10 cellular contexts compared by ENCODE assay signal in the genomic region with DNA sequence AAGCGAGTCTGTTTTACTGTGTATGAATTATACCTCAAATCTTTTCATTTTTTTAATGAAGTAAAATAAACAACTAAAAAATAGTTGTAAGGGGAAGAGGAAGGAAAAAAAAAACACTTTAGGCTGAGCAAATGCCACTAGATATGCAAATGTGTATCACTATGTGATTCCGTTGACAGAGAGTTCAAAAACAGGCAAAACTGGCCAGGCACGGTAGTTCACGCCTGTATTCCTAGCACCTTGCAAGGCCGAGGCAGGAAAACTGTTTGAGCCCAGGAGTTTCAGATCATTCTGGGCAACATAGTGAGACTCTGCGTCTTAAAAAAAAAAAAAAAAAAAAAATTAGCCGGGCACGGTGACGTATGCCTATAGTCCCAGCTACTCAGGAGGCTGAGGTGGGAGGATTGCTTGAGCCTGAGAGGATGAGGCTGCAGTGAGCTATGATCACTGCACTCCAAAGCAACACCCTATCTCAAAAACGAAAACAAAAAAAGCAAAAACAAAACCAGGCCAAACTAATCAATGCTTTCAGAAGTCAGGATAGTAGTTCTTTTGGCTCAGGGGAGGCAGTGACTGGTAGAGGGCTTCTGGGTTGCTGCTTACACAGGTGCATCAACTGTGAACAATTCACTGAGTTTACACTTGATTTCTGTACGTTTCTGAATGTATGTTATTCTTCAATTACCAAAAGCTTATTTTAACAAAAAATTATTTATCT. TPM values are rescaled to one million over a fixed set of nuclear protein-coding genes. Genes with fewer than 3 reads are reported as not detected.
DNase-seq lines count a peak whose midpoint lies in the region; ATAC-seq, FAIRE-seq and TF ChIP-seq lines count a peak whose summit lies in the region.
"Had no signal": no experiment of that assay in that cellular context is flagged by ENCODE, and none has a peak within 500 bp of the region (broad histone marks: within the 10 kb centered on the region; RNA-seq: fewer than 3 reads in every experiment).

No MANE protein-coding gene starts in this region.

- intact Hi-C loops in activated B cell treated with CpG ODN at 0.5 μM for 24 hours (cut with micrococcal nuclease), result no loop called here

- H3K27ac Mint-ChIP-seq in activated B cell treated with CpG ODN at 0.5 μM for 24 hours, result peak overlapping the region; percentile 53

- peak; percentile 68 for FAIRE-seq in GM19239 (lab: Jason Lieb, UNC)

- H3K27ac ChIP-seq in C4-2B, result peak overlapping the region; percentile 20; the same call in 1 of the 2 replicates

- peaks cover 1% of the 10 kb centered on the region for H3K36me3 Mint-ChIP-seq in activated B cell treated with CpG ODN at 0.5 μM for 24 hours (ENCODE audit: low read depth)

- TF ChIP-seq CTCF in C4-2B (conservative IDR thresholded peaks at IDR 0.05) (no peak), activated B cell treated with CpG ODN at 0.5 μM for 24 hours (IDR thresholded peaks at IDR 0.05) (no peak)

- no peaks in the 10 kb centered on the region for H3K27me3 Mint-ChIP-seq in activated B cell treated with CpG ODN at 0.5 μM for 24 hours

- no peaks in the 10 kb centered on the region for H3K9me3 Mint-ChIP-seq in activated B cell treated with CpG ODN at 0.5 μM for 24 hours

- CTCF ChIA-PET in activated B cell treated with CpG ODN at 0.5 μM for 24 hours (lab: Charles Lee), result interaction anchor here (1.1 to 1.8 kb wide), 3 partner anchors 30 to 55 kb away, joined by 3 to 7 read pairs (median 6); a partner anchor contains a TSS

- peaks cover 38% of the 10 kb centered on the region for H3K4me1 Mint-ChIP-seq in activated B cell treated with CpG ODN at 0.5 μM for 24 hours

- POLR2A ChIA-PET in activated B cell treated with CpG ODN at 0.5 μM for 24 hours (lab: Charles Lee), result no interaction called here

- H3K4me3 Mint-ChIP-seq in activated B cell treated with CpG ODN at 0.5 μM for 24 hours, result no peak overlapping the region

- peak; percentile 57 for ATAC-seq in HG03095 (IDR thresholded peaks at IDR 0.05; ENCODE audit: unreplicated experiment)
- no peak for ATAC-seq in activated B cell treated with CpG ODN at 0.5 μM for 24 hours (ENCODE audit: low read depth)

- no peak for DNase-seq in GM19239 (ENCODE audit: insufficient read length, low spot score)
- no peak for DNase-seq in activated B cell treated with CpG ODN at 0.5 μM for 24 hours
- no peak for DNase-seq in stimulated activated CD4-positive, alpha-beta T cell treated with anti-CD3 and anti-CD28 coated beads, Interleukin-4, amount 100 ng/mL, for 24 hours
- no peak for DNase-seq in hippocampal formation (lab: John Stamatoyannopoulos, UW)
- DNase-seq in activated CD4-positive, alpha-beta T cell treated with anti-CD3 and anti-CD28 coated beads, Interleukin-2, amount 50 U/mL, for 1 hour, result no peak
- DNase-seq in NCI-H146 treated with DMSO at 0.1 percent for 48 hours (lab: John Stamatoyannopoulos, UW; ENCODE audit: unreplicated experiment), result no peak
- DNase-seq: hypothalamus, NCI-H2107 had no signal

RNA-seq across cellular contexts. Expression of a gene that starts 7.4 kb away (rescaled TPM):
- 8.1 and 9.3 TPM in 2 replicates for total RNA-seq in activated B cell treated with CpG ODN at 0.5 μM for 24 hours

RNA-seq across cellular contexts. Expression of a gene that starts 32.3 kb away (rescaled TPM):
- total RNA-seq in activated B cell treated with CpG ODN at 0.5 μM for 24 hours, result 15.7 and 19.3 TPM in 2 replicates

RNA-seq across cellular contexts. Expression of a gene that starts 35.4 kb away (rescaled TPM):
- total RNA-seq in activated B cell treated with CpG ODN at 0.5 μM for 24 hours, result 27.3 and 33.4 TPM in 2 replicates

RNA-seq across cellular contexts. Expression of a gene that starts 51.9 kb away (rescaled TPM):
- 72.8 and 73.2 TPM in 2 replicates for total RNA-seq in activated B cell treated with CpG ODN at 0.5 μM for 24 hours

RNA-seq across cellular contexts. Expression of a gene that starts 54.6 kb away (rescaled TPM):
- 17.6 and 19.0 TPM in 2 replicates for total RNA-seq in activated B cell treated with CpG ODN at 0.5 μM for 24 hours
